In the genomic region with DNA sequence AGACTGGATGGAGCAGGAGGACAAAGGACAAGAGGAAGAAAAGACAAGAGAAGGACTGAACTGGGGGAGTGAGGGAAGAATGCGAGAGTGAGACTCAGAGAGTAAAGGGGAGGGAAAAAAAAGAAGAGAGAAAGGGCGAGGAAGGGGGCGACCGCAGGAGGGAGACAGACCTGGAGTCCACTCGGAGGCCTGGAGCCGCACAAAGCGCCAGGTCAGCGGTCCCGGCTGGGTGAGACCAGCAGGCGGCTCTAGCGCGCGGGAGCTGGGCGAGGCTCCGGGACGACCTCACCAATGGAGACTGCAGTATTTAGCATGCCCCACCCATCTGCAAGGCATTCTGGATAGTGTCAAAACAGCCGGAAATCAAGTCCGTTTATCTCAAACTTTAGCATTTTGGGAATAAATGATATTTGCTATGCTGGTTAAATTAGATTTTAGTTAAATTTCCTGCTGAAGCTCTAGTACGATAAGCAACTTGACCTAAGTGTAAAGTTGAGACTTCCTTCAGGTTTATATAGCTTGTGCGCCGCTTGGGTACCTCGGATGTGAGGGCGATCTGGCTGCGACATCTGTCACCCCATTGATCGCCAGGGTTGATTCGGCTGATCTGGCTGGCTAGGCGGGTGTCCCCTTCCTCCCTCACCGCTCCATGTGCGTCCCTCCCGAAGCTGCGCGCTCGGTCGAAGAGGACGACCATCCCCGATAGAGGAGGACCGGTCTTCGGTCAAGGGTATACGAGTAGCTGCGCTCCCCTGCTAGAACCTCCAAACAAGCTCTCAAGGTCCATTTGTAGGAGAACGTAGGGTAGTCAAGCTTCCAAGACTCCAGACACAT, we compare ENCODE assay signal across 8 cellular contexts.
DNase-seq lines count a peak whose midpoint lies in the region; ATAC-seq and TF ChIP-seq lines count a peak whose summit lies in the region.
"Not testable (repeated sequence)": the region's sequence is repeated elsewhere in the genome, so short reads cannot be mapped to it uniquely, and the experiment has no call there.

A gene with protein sequence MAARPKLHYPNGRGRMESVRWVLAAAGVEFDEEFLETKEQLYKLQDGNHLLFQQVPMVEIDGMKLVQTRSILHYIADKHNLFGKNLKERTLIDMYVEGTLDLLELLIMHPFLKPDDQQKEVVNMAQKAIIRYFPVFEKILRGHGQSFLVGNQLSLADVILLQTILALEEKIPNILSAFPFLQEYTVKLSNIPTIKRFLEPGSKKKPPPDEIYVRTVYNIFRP (minus strand): TSS at position 206 of the 834 bp plus-strand sequence. CDS start 1,041 bp downstream, outside the sequence.

- H3K9me3 ChIP-seq in mucosa of rectum (ENCODE audit: control insufficient read depth in 2 of 2, low read length in 2 of 2), result not testable (repeated sequence)

- peaks cover 7 to 13% of the 10 kb centered on the region in 2 donors for H3K4me1 ChIP-seq in mucosa of rectum (ENCODE audit: control insufficient read depth in 2 of 2, insufficient read depth in 2 of 2, low read length in 2 of 2)

- peak within 1 kb of the TSS; percentile 89 to 94 for H3K27ac ChIP-seq in mucosa of rectum (ENCODE audit: low read depth in 2 of 2, low read length in 2 of 2)

- not testable (repeated sequence) for H3K9me3 Mint-ChIP-seq in activated T-cell treated with anti-CD3 and anti-CD28 coated beads, Interleukin-2, amount 50 U/mL, for 24 hours

- H3K4me3 ChIP-seq in mucosa of rectum (ENCODE audit: low read length in 2 of 2), result peak within 1 kb of the TSS; percentile 93

- ATAC-seq in GM21576 (IDR thresholded peaks at IDR 0.05; ENCODE audit: unreplicated experiment), result peak; percentile 98

- peaks cover 19% of the 10 kb centered on the region for H3K36me3 Mint-ChIP-seq in activated T-cell treated with anti-CD3 and anti-CD28 coated beads, Interleukin-2, amount 50 U/mL, for 24 hours (ENCODE audit: low read depth)

- peak; percentile 43 for TF ChIP-seq RAD21 in Ishikawa (IDR thresholded peaks at IDR 0.05; ENCODE audit: low read depth)

- H3K27ac Mint-ChIP-seq in activated T-cell treated with anti-CD3 and anti-CD28 coated beads, Interleukin-2, amount 50 U/mL, for 24 hours, result peak within 1 kb of the TSS; percentile 100

- H3K4me3 Mint-ChIP-seq in activated T-cell treated with anti-CD3 and anti-CD28 coated beads, Interleukin-2, amount 50 U/mL, for 24 hours, result peak within 1 kb of the TSS; percentile 95

- H3K27me3 ChIP-seq in mucosa of rectum (ENCODE audit: control insufficient read depth in 2 of 2, insufficient read depth in 2 of 2, low read length in 2 of 2), result not testable (repeated sequence)

- H3K27me3 Mint-ChIP-seq in activated T-cell treated with anti-CD3 and anti-CD28 coated beads, Interleukin-2, amount 50 U/mL, for 24 hours, result not testable (repeated sequence)

- peaks cover 54% of the 10 kb centered on the region for H3K4me1 Mint-ChIP-seq in activated T-cell treated with anti-CD3 and anti-CD28 coated beads, Interleukin-2, amount 50 U/mL, for 24 hours (ENCODE audit: low read depth)

- peak; percentile 97 for DNase-seq in DMS114 treated with DMSO at 0.1 percent for 48 hours (lab: John Stamatoyannopoulos, UW; ENCODE audit: unreplicated experiment)
- DNase-seq in OCI-M2 (lab: John Stamatoyannopoulos, UW; ENCODE audit: unreplicated experiment), result peak; percentile 97
- DNase-seq in activated T-cell treated with anti-CD3 and anti-CD28 coated beads, Interleukin-2, amount 50 U/mL, for 24 hours, result peak; percentile 89
- peak; percentile 98 for DNase-seq in erythroblast (lab: John Stamatoyannopoulos, UW)
- peak; percentile 90 for DNase-seq in stimulated activated CD8-positive, alpha-beta memory T cell treated with anti-CD3 and anti-CD28 coated beads, Interleukin-4, amount 100 ng/mL, for 48 hours

- peak within 1 kb of the TSS; percentile 89 to 91 for H3K9ac ChIP-seq in mucosa of rectum (ENCODE audit: low read depth in 1 of 2, low read length in 2 of 2)

- peak; percentile 65 for TF ChIP-seq POLR2A in erythroblast (IDR thresholded peaks at IDR 0.05; ENCODE audit: low read length)

- H3K36me3 ChIP-seq in mucosa of rectum (ENCODE audit: control insufficient read depth in 2 of 2, insufficient read depth in 2 of 2, low read length in 2 of 2), result not testable (repeated sequence)

- TF ChIP-seq EP300 in Ishikawa (IDR thresholded peaks at IDR 0.05; ENCODE audit: borderline replicate concordance), result 0 out of 2 replicates have a peak, but pooled peaks have one; percentile 13

TF ChIP-seq in Ishikawa, 13 proteins besides CTCF, POLR2A, EP300 and RAD21:
- TF ChIP-seq ZBTB7A (IDR thresholded peaks at IDR 0.05; ENCODE audit: low read depth), result 0 out of 2 replicates have a peak, but pooled peaks have one; percentile 58
- peak; percentile 51; the same call in 1 of the 2 replicates for TF ChIP-seq TAF1 (IDR thresholded peaks at IDR 0.05; ENCODE audit: low read depth)
- peak; percentile 81 for TF ChIP-seq TEAD4 (IDR thresholded peaks at IDR 0.05)
- TF ChIP-seq, protein P1, sequence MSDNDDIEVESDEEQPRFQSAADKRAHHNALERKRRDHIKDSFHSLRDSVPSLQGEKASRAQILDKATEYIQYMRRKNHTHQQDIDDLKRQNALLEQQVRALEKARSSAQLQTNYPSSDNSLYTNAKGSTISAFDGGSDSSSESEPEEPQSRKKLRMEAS (IDR thresholded peaks at IDR 0.05), result peak; percentile 73
- 0 out of 2 replicates have a peak, but pooled peaks have one; percentile 39 for TF ChIP-seq TCF12 (IDR thresholded peaks at IDR 0.05; ENCODE audit: low read depth)
TF ChIP-seq in Ishikawa: peak in this region for 5; not testable (repeated sequence) for 8.

Comparison
In these comparisons a context has a peak if more than half of its experiments do, and no peak if none do; other contexts are left out.
1. Peak in every context shown above with its lines: DNase-seq, ATAC-seq, H3K4me3 ChIP-seq and H3K27ac ChIP-seq.